ENCODE assay signal across 8 cellular contexts in genomic region chr17:57875109-57876022, GRCh38. TPM values are rescaled to one million over a fixed set of nuclear protein-coding genes. Genes with fewer than 3 reads are reported as not detected.
DNase-seq lines count a peak whose midpoint lies in the region; ATAC-seq and TF ChIP-seq lines count a peak whose summit lies in the region.

No MANE protein-coding gene starts in this region.

- peak overlapping the region; percentile 97 for H3K27ac Mint-ChIP-seq in chondrocyte (ENCODE audit: unreplicated experiment)

- H3K4me1 Mint-ChIP-seq in chondrocyte (ENCODE audit: low read depth): peaks cover 73% of the 10 kb centered on the region

- no peaks in the 10 kb centered on the region for H3K27me3 Mint-ChIP-seq in chondrocyte (ENCODE audit: low read depth)

- H3K27ac ChIP-seq in layer of hippocampus (ENCODE audit: low read depth, low read length) (peak overlapping the region; percentile 95), substantia nigra (ENCODE audit: low read depth, low read length, poor library complexity, severe bottlenecking) (peak overlapping the region; percentile 97)

- no peaks in the 10 kb centered on the region for H3K27me3 ChIP-seq in layer of hippocampus (ENCODE audit: control insufficient read depth, insufficient read depth, low read length)

- H3K9me3 Mint-ChIP-seq in chondrocyte (ENCODE audit: low read depth): no peaks in the 10 kb centered on the region

- peak overlapping the region; percentile 62 for H3K4me3 Mint-ChIP-seq in chondrocyte (ENCODE audit: unreplicated experiment)

- H3K36me3 Mint-ChIP-seq in chondrocyte (ENCODE audit: low read depth): peaks cover 13% of the 10 kb centered on the region

- DNase-seq in GM03348 (ENCODE audit: low spot score): peak; percentile 93
- DNase-seq in NCI-H226: peak; percentile 98
- no peak for DNase-seq in chondrocyte (ENCODE audit: low spot score)
- peak in 47 of 49 donors; percentile 35 to 88 (median 72) for DNase-seq in substantia nigra (lab: John Stamatoyannopoulos, UW)
- no peak for DNase-seq in DMS153 treated with DMSO at 0.1 percent for 48 hours (lab: John Stamatoyannopoulos, UW; ENCODE audit: unreplicated experiment)
- DNase-seq in activated T-cell treated with anti-CD3 and anti-CD28 coated beads for 4 hours: no peak

- peak; percentile 83 for TF ChIP-seq CTCF in chondrocyte (IDR thresholded peaks at IDR 0.05)

- no peak for ATAC-seq in GM19324 (IDR thresholded peaks at IDR 0.05; ENCODE audit: low FRiP score, unreplicated experiment)

RNA-seq across cellular contexts. Expression of gene MRPS23, which starts 25.5 kb away (rescaled TPM):
- 30.3 to 33.3 TPM (median 33.1 TPM) in 3 replicates for total RNA-seq in chondrocyte

Comparison
In these comparisons a context has a peak if more than half of its experiments do, and no peak if none do; other contexts are left out.
1. DNase-seq: peak in GM03348 (single experiment), NCI-H226 (single experiment) and substantia nigra (47 of 49); none in chondrocyte (single experiment), DMS153 treated with DMSO at 0.1 percent for 48 hours (single experiment) and activated T-cell treated with anti-CD3 and anti-CD28 coated beads for 4 hours (single experiment).